24 cellular contexts compared by ENCODE assay signal in the genomic region with DNA sequence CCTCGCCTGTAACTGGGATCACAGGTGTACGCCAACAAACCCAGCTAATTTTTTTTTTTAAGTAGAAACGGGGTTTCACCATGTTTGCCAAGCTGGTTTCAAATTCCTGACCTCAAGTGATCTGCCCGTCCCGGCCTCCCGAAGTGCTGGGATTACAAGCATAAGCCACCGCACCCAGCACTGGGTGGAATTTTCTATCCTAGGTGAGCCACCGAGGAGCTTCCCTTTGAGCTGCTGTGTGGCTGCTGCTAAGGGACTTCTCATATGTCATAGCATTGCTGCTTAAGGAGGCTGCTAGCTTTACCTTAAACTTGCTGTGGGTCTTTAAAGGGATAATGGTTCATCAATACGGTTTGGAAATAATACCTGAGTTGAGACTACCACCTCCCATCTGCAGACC. TPM values are rescaled to one million over a fixed set of nuclear protein-coding genes. Genes with fewer than 3 reads are reported as not detected.
"Had no signal": no experiment of that assay in that cellular context is flagged by ENCODE, and none has a peak within 500 bp of the region (broad histone marks: within the 10 kb centered on the region; RNA-seq: fewer than 3 reads in every experiment).

No MANE protein-coding gene starts in this region.

- H3K4me1 ChIP-seq: adrenal gland had no signal

- H3K36me3 Mint-ChIP-seq: activated CD4-positive, alpha-beta memory T cell treated with anti-CD3 and anti-CD28 coated beads for 36 hours; activated naive CD8-positive, alpha-beta T cell treated with anti-CD3 and anti-CD28 coated beads for 36 hours had no signal

- H3K4me3 ChIP-seq: adrenal gland, MG63, SJSA1 had no signal

- H3K36me3 ChIP-seq: adrenal gland, MG63, SJSA1 had no signal

- H3K9me3 Mint-ChIP-seq: activated B cell treated with CpG ODN at 0.5 μM for 24 hours; activated CD4-positive, alpha-beta memory T cell treated with anti-CD3 and anti-CD28 coated beads for 36 hours; activated CD4-positive, alpha-beta T cell treated with anti-CD3 and anti-CD28 coated beads, Interleukin-2, amount 10 ng/mL, durations not matched to agents 7 days and 5 days; activated T-cell treated with anti-CD3 and anti-CD28 coated beads, Interleukin-2, amount 50 U/mL, for 4 hours had no signal

- H3K27ac Mint-ChIP-seq: activated B cell treated with CpG ODN at 0.5 μM for 24 hours; activated CD4-positive, alpha-beta memory T cell treated with anti-CD3 and anti-CD28 coated beads for 36 hours; activated CD4-positive, alpha-beta T cell treated with anti-CD3 and anti-CD28 coated beads, Interleukin-2, amount 10 ng/mL, durations not matched to agents 7 days and 5 days; activated naive CD4-positive, alpha-beta T cell treated with anti-CD3 and anti-CD28 coated beads, Interleukin-2, amount 10 ng/mL, durations not matched to agents 7 days and 5 days; activated naive CD8-positive, alpha-beta T cell treated with anti-CD3 and anti-CD28 coated beads for 36 hours; T-helper 17 cell had no signal

- ATAC-seq: activated T-cell treated with anti-CD3 and anti-CD28 coated beads, Interleukin-2, amount 50 U/mL, for 4 hours; T-helper 17 cell had no signal

- H3K4me3 Mint-ChIP-seq: activated B cell treated with CpG ODN at 0.5 μM for 24 hours; activated CD4-positive, alpha-beta memory T cell treated with anti-CD3 and anti-CD28 coated beads for 36 hours; activated CD4-positive, alpha-beta T cell treated with anti-CD3 and anti-CD28 coated beads, Interleukin-2, amount 10 ng/mL, durations not matched to agents 7 days and 5 days; activated naive CD4-positive, alpha-beta T cell treated with anti-CD3 and anti-CD28 coated beads, Interleukin-2, amount 10 ng/mL, durations not matched to agents 7 days and 5 days; activated naive CD8-positive, alpha-beta T cell treated with anti-CD3 and anti-CD28 coated beads for 36 hours; activated T-cell treated with anti-CD3 and anti-CD28 coated beads, Interleukin-2, amount 50 U/mL, for 4 hours; T-helper 17 cell had no signal

- DNase-seq: activated B cell treated with CpG ODN at 0.5 μM for 24 hours; activated CD4-positive, alpha-beta memory T cell treated with anti-CD3 and anti-CD28 coated beads for 36 hours; activated CD4-positive, alpha-beta T cell treated with anti-CD3 and anti-CD28 coated beads, Interleukin-2, amount 10 ng/mL, durations not matched to agents 7 days and 5 days; activated CD8-positive, alpha-beta memory T cell treated with anti-CD3 and anti-CD28 coated beads for 24 hours; activated gamma-delta T cell; activated naive CD4-positive, alpha-beta T cell treated with anti-CD3 and anti-CD28 coated beads, Interleukin-2, amount 10 ng/mL, durations not matched to agents 7 days and 5 days; activated naive CD8-positive, alpha-beta T cell treated with anti-CD3 and anti-CD28 coated beads for 36 hours; activated T-cell treated with anti-CD3 and anti-CD28 coated beads, Interleukin-2, amount 50 U/mL, for 4 hours; adrenal gland; anterior cingulate cortex; MG63; MV-4-11; NCI-H1092 treated with DMSO at 0.1 percent for 48 hours; NCI-H1417 treated with DMSO at 0.1 percent for 48 hours; NCI-H1694; NCI-H2029; NCI-H345; NCI-H510A; NCI-H526 treated with DMSO at 0.1 percent for 48 hours; SHP77; T-helper 17 cell; T-helper 9 cell had no signal

- H3K9me3 ChIP-seq: adrenal gland, MG63, SJSA1 had no signal

- H3K27ac ChIP-seq: adrenal gland, SJSA1 had no signal

RNA-seq across cellular contexts. Expression of gene AMER2, which starts 2.9 kb away (rescaled TPM):
- total RNA-seq: activated B cell treated with CpG ODN at 0.5 μM for 24 hours; activated CD4-positive, alpha-beta memory T cell treated with anti-CD3 and anti-CD28 coated beads for 36 hours; activated CD4-positive, alpha-beta T cell treated with anti-CD3 and anti-CD28 coated beads, Interleukin-2, amount 10 ng/mL, durations not matched to agents 7 days and 5 days; activated naive CD8-positive, alpha-beta T cell treated with anti-CD3 and anti-CD28 coated beads for 36 hours; activated T-cell treated with anti-CD3 and anti-CD28 coated beads, Interleukin-2, amount 50 U/mL, for 4 hours; cardiac septum; SJSA1; T-helper 17 cell had no signal
